13 cellular contexts compared by ENCODE assay signal in genomic region chr6:99611148-99611547, GRCh38. TPM values are rescaled to one million over a fixed set of nuclear protein-coding genes. Genes with fewer than 3 reads are reported as not detected.
A peak's percentile ranks its signal among the peaks of the same experiment; 100 is the strongest.
DNase-seq lines count a peak whose midpoint lies in the region; ATAC-seq and TF ChIP-seq lines count a peak whose summit lies in the region.
"Had no signal": no experiment of that assay in that cellular context is flagged by ENCODE, and none has a peak within 500 bp of the region (broad histone marks: within the 10 kb centered on the region; RNA-seq: fewer than 3 reads in every experiment).

No MANE protein-coding gene starts in this region.

- TF ChIP-seq POLR2A in right lobe of liver (IDR thresholded peaks at IDR 0.05): no peak

- H3K27ac ChIP-seq in right lobe of liver: no peak overlapping the region
- H3K27ac ChIP-seq: esophagus muscularis mucosa had no signal

- H3K4me1 Mint-ChIP-seq in activated naive CD8-positive, alpha-beta T cell treated with anti-CD3 and anti-CD28 coated beads, Interleukin-2, amount 50 U/mL, for 24 hours: peaks cover 36% of the 10 kb centered on the region

- intact Hi-C loops in right lobe of liver (cut with DNase I): no loop called here

- peaks cover 81% of the 10 kb centered on the region for H3K27me3 Mint-ChIP-seq in activated naive CD8-positive, alpha-beta T cell treated with anti-CD3 and anti-CD28 coated beads, Interleukin-2, amount 50 U/mL, for 24 hours

- H3K27me3 ChIP-seq in right lobe of liver (peaks cover 16 to 48% of the 10 kb centered on the region in 2 donors), HAP-1 (ENCODE audit: low read depth) (peaks cover 10% of the 10 kb centered on the region; the same call in 1 of the 2 replicates)

- no peak for TF ChIP-seq CTCF in right lobe of liver (IDR thresholded peaks at IDR 0.05)

- H3K36me3 ChIP-seq in right lobe of liver (no peaks in the 10 kb centered on the region), HAP-1 (replicated peaks) (no peaks in the 10 kb centered on the region)
- H3K36me3 ChIP-seq: esophagus muscularis mucosa had no signal

- peak; percentile 68 for ATAC-seq in GM18858 (IDR thresholded peaks at IDR 0.05; ENCODE audit: unreplicated experiment)
- peak; percentile 56 for ATAC-seq in GM21526 (IDR thresholded peaks at IDR 0.05; ENCODE audit: low FRiP score, unreplicated experiment)
- peak; percentile 65 for ATAC-seq in HG03342 (IDR thresholded peaks at IDR 0.05; ENCODE audit: unreplicated experiment)
- peak; percentile 56 for ATAC-seq in activated naive CD8-positive, alpha-beta T cell treated with anti-CD3 and anti-CD28 coated beads, Interleukin-2, amount 50 U/mL, for 24 hours
- ATAC-seq in right lobe of liver: no peak

- no peak overlapping the region for H3K4me3 Mint-ChIP-seq in activated naive CD8-positive, alpha-beta T cell treated with anti-CD3 and anti-CD28 coated beads, Interleukin-2, amount 50 U/mL, for 24 hours

- H3K9me3 ChIP-seq in right lobe of liver (no peaks in the 10 kb centered on the region), HAP-1 (no peaks in the 10 kb centered on the region)
- H3K9me3 ChIP-seq: esophagus muscularis mucosa had no signal

- H3K4me1 ChIP-seq in right lobe of liver (peaks cover 0 to 20% (median 2%) of the 10 kb centered on the region in 4 donors), HAP-1 (peaks cover 5% of the 10 kb centered on the region; the same call in 1 of the 2 replicates)

- no peaks in the 10 kb centered on the region for H3K36me3 Mint-ChIP-seq in activated naive CD8-positive, alpha-beta T cell treated with anti-CD3 and anti-CD28 coated beads, Interleukin-2, amount 50 U/mL, for 24 hours (ENCODE audit: low read depth)

- WGBS in right lobe of liver (ENCODE audit: insufficient coverage, low coverage, low lambda C conversion rate, missing lambda C conversion rate): 4% methylated on average over 3 of the region's 3 CpGs

- peaks cover 8% of the 10 kb centered on the region for H3K9me3 Mint-ChIP-seq in activated naive CD8-positive, alpha-beta T cell treated with anti-CD3 and anti-CD28 coated beads, Interleukin-2, amount 50 U/mL, for 24 hours

- no peak overlapping the region for H3K27ac Mint-ChIP-seq in activated naive CD8-positive, alpha-beta T cell treated with anti-CD3 and anti-CD28 coated beads, Interleukin-2, amount 50 U/mL, for 24 hours

- in situ Hi-C loops in HAP-1 (cut with MboI; ENCODE audit: low sequenced_read_pairs): no loop called here

- DNase-seq in activated naive CD8-positive, alpha-beta T cell treated with anti-CD3 and anti-CD28 coated beads, Interleukin-2, amount 50 U/mL, for 24 hours: peak; percentile 2
- no peak for DNase-seq in right lobe of liver
- no peak for DNase-seq in HAP-1 (ENCODE audit: low spot score in 2 of 2)
- no peak for DNase-seq in stimulated activated CD8-positive, alpha-beta memory T cell treated with anti-CD3 and anti-CD28 coated beads, Interleukin-4, amount 100 ng/mL, for 48 hours
- no peak for DNase-seq in stimulated activated CD4-positive, alpha-beta T cell treated with anti-CD3 and anti-CD28 coated beads, Interleukin-4, amount 100 ng/mL, for 24 hours
- DNase-seq: activated effector memory CD4-positive, alpha-beta T cell treated with Interleukin-2 at 50 U/mL for 16 hours; GDM1; Karpas-422; mesendoderm had no signal

- H3K4me3 ChIP-seq in right lobe of liver (no peak overlapping the region), HAP-1 (no peak overlapping the region)
- H3K4me3 ChIP-seq: esophagus muscularis mucosa had no signal

RNA-seq across cellular contexts. Expression of gene PRDM13, which starts 4.5 kb away (rescaled TPM):
- not detected for total RNA-seq in right lobe of liver
- total RNA-seq: esophagus muscularis mucosa had no signal

RNA-seq across cellular contexts. Expression of gene CCNC, which starts 42.7 kb away (rescaled TPM):
- 10 to 100 TPM; 30.8 to 45.5 (median 36.0) TPM for total RNA-seq in right lobe of liver

Comparison
In these comparisons a context has a peak if more than half of its experiments do, and no peak if none do; other contexts are left out.
1. ATAC-seq: peak in GM18858 (single experiment), GM21526 (single experiment), HG03342 (single experiment) and activated naive CD8-positive, alpha-beta T cell treated with anti-CD3 and anti-CD28 coated beads, Interleukin-2, amount 50 U/mL, for 24 hours (single experiment); none in right lobe of liver (0 of 4).